Comparison of ENCODE assay signal across 8 cellular contexts in the genomic region with DNA sequence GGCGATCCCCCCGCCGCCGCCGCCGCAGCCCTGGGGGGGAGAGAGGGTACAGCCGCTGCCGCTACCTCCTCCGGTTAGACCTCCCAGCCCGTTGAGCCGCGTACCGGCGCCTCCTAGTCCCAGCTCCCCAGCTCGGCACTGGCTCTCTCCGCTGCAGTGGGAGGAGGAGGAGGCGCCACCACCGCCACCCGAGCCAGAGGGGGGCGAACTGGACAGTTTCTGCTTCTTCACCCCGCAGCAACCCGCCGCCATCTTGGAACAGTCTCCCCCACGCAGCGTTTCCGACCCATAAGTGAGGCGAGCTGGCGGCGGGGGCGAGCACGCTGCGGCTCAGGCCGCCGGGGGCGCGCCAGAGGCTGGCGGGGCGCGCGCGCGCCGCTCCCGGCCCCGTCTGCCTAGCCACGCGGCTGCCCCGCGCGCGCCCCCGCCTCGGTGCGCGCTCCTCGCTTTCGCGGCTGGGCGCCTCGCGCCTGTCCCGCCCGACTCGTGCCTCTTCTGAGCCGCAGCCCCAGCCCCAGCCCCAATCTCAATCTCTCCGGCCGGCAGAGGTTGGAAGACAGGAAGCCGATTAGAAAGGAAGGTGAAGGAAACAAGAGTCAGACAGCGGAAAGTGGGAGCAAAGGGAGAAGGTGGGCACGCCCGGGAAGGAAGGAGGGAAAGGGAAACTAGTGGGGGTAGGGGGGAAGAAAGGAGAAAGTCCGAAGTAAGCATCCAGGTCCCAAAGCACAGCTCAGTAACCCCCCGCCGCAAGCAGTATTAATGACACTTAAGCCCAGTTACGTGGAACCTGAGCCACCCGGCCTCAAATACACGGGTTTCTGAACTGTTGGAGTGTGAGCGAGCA. TPM values are rescaled to one million over a fixed set of nuclear protein-coding genes. Genes with fewer than 3 reads are reported as not detected.
A peak's percentile ranks its signal among the peaks of the same experiment; 100 is the strongest.
DNase-seq lines count a peak whose midpoint lies in the region; ATAC-seq, FAIRE-seq and TF ChIP-seq lines count a peak whose summit lies in the region.

A gene (minus strand): TSS at position 266 of the 844 bp plus-strand sequence. CDS start 14 bp downstream, at position 252.

- H3K4me1 ChIP-seq in adipocyte (ENCODE audit: control insufficient read depth, insufficient read depth, low read length) = peaks cover 10% of the 10 kb centered on the region

- intact Hi-C loops in left cardiac atrium (cut with DNase I) = no loop called here

- no peaks in the 10 kb centered on the region for H3K9me3 ChIP-seq in adipocyte (ENCODE audit: control insufficient read depth, low read length)

- ATAC-seq in HG02763 (IDR thresholded peaks at IDR 0.05; ENCODE audit: unreplicated experiment) = peak; percentile 68
- peak; percentile 98 to 99 for ATAC-seq in left cardiac atrium

- no peaks in the 10 kb centered on the region for H3K9me3 Mint-ChIP-seq in progenitor cell of endocrine pancreas (ENCODE audit: low read depth)

- FAIRE-seq in GM12891 (lab: Jason Lieb, UNC) = peak; percentile 98

- peak within 1 kb of the TSS; percentile 87 for H3K4me3 ChIP-seq in adipocyte (ENCODE audit: low read length)

- peak; percentile 46 for DNase-seq in GM12891 (ENCODE audit: insufficient read length, low spot score)
- peak; percentile 25 for DNase-seq in NCI-H1417 treated with DMSO at 0.1 percent for 48 hours (lab: John Stamatoyannopoulos, UW)
- peak; percentile 73 for DNase-seq in T follicular helper cell (ENCODE audit: low read depth)
- peak; percentile 90 for DNase-seq in adipocyte (ENCODE audit: low read depth)
- peak; percentile 83 for DNase-seq in left cardiac atrium
- peak; percentile 79 for DNase-seq in progenitor cell of endocrine pancreas (ENCODE audit: low spot score, unreplicated experiment)
- peak; percentile 80 for DNase-seq in ureter (ENCODE audit: low spot score)

- H3K9ac ChIP-seq in adipocyte (ENCODE audit: low read length) = peak within 1 kb of the TSS; percentile 89

- H3K4me3 Mint-ChIP-seq in progenitor cell of endocrine pancreas (ENCODE audit: low read depth) = peak within 1 kb of the TSS; percentile 85

- TF ChIP-seq CTCF in progenitor cell of endocrine pancreas (IDR thresholded peaks at IDR 0.05; ENCODE audit: unreplicated experiment) = no peak

- H3K27me3 ChIP-seq in adipocyte (replicated peaks; ENCODE audit: control insufficient read depth, insufficient read depth, low read length) = peaks cover 6% of the 10 kb centered on the region

- H3K4me1 Mint-ChIP-seq in progenitor cell of endocrine pancreas (ENCODE audit: low read depth) = peaks cover 34% of the 10 kb centered on the region

- H3K27ac Mint-ChIP-seq in progenitor cell of endocrine pancreas = peak within 1 kb of the TSS; percentile 97

- H3K36me3 ChIP-seq in adipocyte (ENCODE audit: control insufficient read depth, insufficient read depth, low read length, severe bottlenecking) = no peaks in the 10 kb centered on the region

- no peaks in the 10 kb centered on the region for H3K27me3 Mint-ChIP-seq in progenitor cell of endocrine pancreas

- peak; percentile 86 for TF ChIP-seq POLR2A in GM12891 (IDR thresholded peaks at IDR 0.05; ENCODE audit: low read depth, low read length)

- H3K36me3 Mint-ChIP-seq in progenitor cell of endocrine pancreas (ENCODE audit: insufficient read depth) = no peaks in the 10 kb centered on the region

TF ChIP-seq in GM12891, 5 proteins besides CTCF, POLR2A, EP300 and RAD21:
- TF ChIP-seq POU2F2 (IDR thresholded peaks at IDR 0.05; ENCODE audit: low read depth, low read length) (no peak), POLR2AphosphoS5 (IDR thresholded peaks at IDR 0.05; ENCODE audit: low read depth, low read length) (peak; percentile 84), PAX5 (IDR thresholded peaks at IDR 0.05; ENCODE audit: insufficient read depth, low read length, severe bottlenecking) (no peak), SPI1 (IDR thresholded peaks at IDR 0.05; ENCODE audit: low read depth, low read length) (no peak), TAF1 (IDR thresholded peaks at IDR 0.05; ENCODE audit: low read depth, low read length) (peak; percentile 88)

RNA-seq across cellular contexts. Expression of the gene that starts here (rescaled TPM):
- 5.5 TPM for polyA plus RNA-seq in GM12891 (2012; ENCODE audit: low read depth, missing spikeins)
- total RNA-seq in left cardiac atrium = 1 to 10 TPM; 2.4 to 2.5 TPM
- total RNA-seq in progenitor cell of endocrine pancreas = 26.7 and 27.8 TPM in 2 replicates
- 12.2 TPM for total RNA-seq in ureter

Comparison
In these comparisons a context has a peak if more than half of its experiments do, and no peak if none do; other contexts are left out.
1. Peak in every context shown above with its lines: DNase-seq, ATAC-seq and H3K4me3 ChIP-seq.
2. DNase-seq: peak in every context shown above with its lines; median percentile 90 in adipocyte; 83 in left cardiac atrium; 80 in ureter; 79 in progenitor cell of endocrine pancreas; 73 in T follicular helper cell; 46 in GM12891; 25 in NCI-H1417 treated with DMSO at 0.1 percent for 48 hours.